18 cellular contexts compared by ENCODE assay signal in the genomic region with DNA sequence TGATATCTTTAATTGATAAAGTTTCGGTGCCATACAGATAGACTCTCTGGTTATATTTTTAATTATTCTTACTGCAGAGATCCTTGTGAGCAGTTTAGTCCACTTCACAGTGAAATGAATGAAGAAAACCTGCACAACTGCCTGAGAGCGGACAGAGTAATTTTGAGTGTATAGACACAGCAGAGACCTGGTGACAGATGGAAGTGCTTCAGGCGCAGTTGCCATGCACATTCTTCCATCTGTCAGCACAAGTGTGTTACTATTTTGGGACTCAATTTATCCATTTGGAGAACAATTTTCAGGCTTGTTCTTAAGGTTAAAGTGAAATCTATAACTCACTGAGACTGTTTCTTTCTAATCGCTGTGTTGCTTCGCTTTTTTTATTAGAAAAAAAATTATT.
DNase-seq lines count a peak whose midpoint lies in the region; ATAC-seq and FAIRE-seq lines count a peak whose summit lies in the region.
"Had no signal": no experiment of that assay in that cellular context is flagged by ENCODE, and none has a peak within 500 bp of the region (broad histone marks: within the 10 kb centered on the region; RNA-seq: fewer than 3 reads in every experiment).

No MANE protein-coding gene starts in this region.

- H3K27me3 ChIP-seq in endocrine pancreas (ENCODE audit: control insufficient read depth, insufficient read depth, low read length), result no peaks in the 10 kb centered on the region

- H3K9me3 ChIP-seq in endocrine pancreas (ENCODE audit: control insufficient read depth, low read length), result no peaks in the 10 kb centered on the region
- H3K9me3 ChIP-seq: Caco-2 had no signal

- peaks cover 8% of the 10 kb centered on the region for H3K4me1 ChIP-seq in endocrine pancreas (ENCODE audit: control insufficient read depth, insufficient read depth, low read length)
- H3K4me1 ChIP-seq: Caco-2 had no signal

- no peaks in the 10 kb centered on the region for H3K36me3 ChIP-seq in endocrine pancreas (ENCODE audit: control insufficient read depth, insufficient read depth, low read length)

- DNase-seq in DMS 273 treated with DMSO at 0.1 percent for 48 hours (lab: John Stamatoyannopoulos, UW), result peak; percentile 93
- DNase-seq in NCI-H446 treated with DMSO at 0.1 percent for 48 hours (lab: John Stamatoyannopoulos, UW), result peak; percentile 78
- peak; percentile 19 for DNase-seq in myocyte (ENCODE audit: low read depth)
- DNase-seq in NCI-H226, result no peak
- DNase-seq in GM19239 (ENCODE audit: insufficient read length, low spot score), result no peak
- DNase-seq in stimulated activated CD8-positive, alpha-beta memory T cell treated with anti-CD3 and anti-CD28 coated beads, Interleukin-4, amount 100 ng/mL, for 48 hours, result no peak
- DNase-seq: Caco-2, DMS79, GOT3, MV-4-11, NCI-H1417 treated with DMSO at 0.1 percent for 48 hours, NCI-H2081, NCI-H510A had no signal

- no peak for ATAC-seq in HG02870 (IDR thresholded peaks at IDR 0.05; ENCODE audit: unreplicated experiment)

- no peak for FAIRE-seq in GM19239 (lab: Jason Lieb, UNC)
- FAIRE-seq: G401.6, GM12891, HTR-8/SVneo had no signal

- peak overlapping the region; percentile 14 for H3K4me3 ChIP-seq in endocrine pancreas (ENCODE audit: control insufficient read depth, insufficient read depth, low read length)

- H3K9ac ChIP-seq in endocrine pancreas (ENCODE audit: control insufficient read depth, insufficient read depth, low read length), result no peak overlapping the region

Comparison
In these comparisons a context has a peak if more than half of its experiments do, and no peak if none do; other contexts are left out.
1. DNase-seq: peak in DMS 273 treated with DMSO at 0.1 percent for 48 hours (single experiment), NCI-H446 treated with DMSO at 0.1 percent for 48 hours (single experiment) and myocyte (single experiment); none in NCI-H226 (single experiment), GM19239 (single experiment) and stimulated activated CD8-positive, alpha-beta memory T cell treated with anti-CD3 and anti-CD28 coated beads, Interleukin-4, amount 100 ng/mL, for 48 hours (single experiment).